Comparison of ENCODE assay signal across 14 cellular contexts in genomic region chr4:80730158-80730557, GRCh38.
A peak's percentile ranks its signal among the peaks of the same experiment; 100 is the strongest.
DNase-seq lines count a peak whose midpoint lies in the region; ATAC-seq and TF ChIP-seq lines count a peak whose summit lies in the region.
"Had no signal": no experiment of that assay in that cellular context is flagged by ENCODE, and none has a peak within 500 bp of the region (broad histone marks: within the 10 kb centered on the region; RNA-seq: fewer than 3 reads in every experiment).

No MANE protein-coding gene starts in this region.

- no peaks in the 10 kb centered on the region for H3K9me3 Mint-ChIP-seq in stimulated activated memory B cell treated with anti-CD40 and anti-IgM and Interleukin-4, amounts not matched to agents 10 μg/mL and 1 μg/mL and 100 μg/mL, for 72 hours

- no peaks in the 10 kb centered on the region for H3K9me3 ChIP-seq in HEK293 (ENCODE audit: control insufficient read depth, insufficient read depth, low read depth, low read length)
- H3K9me3 ChIP-seq: Caco-2, HAP-1 had no signal

- POLR2A ChIA-PET in HEK293 (lab: Yijun Ruan, JAX) = interaction anchor here (0.6 kb wide), 1 partner anchor 19 kb away, joined by 3 read pairs; no protein-coding TSS in a partner anchor

- H3K4me1 Mint-ChIP-seq in stimulated activated memory B cell treated with anti-CD40 and anti-IgM and Interleukin-4, amounts not matched to agents 10 μg/mL and 1 μg/mL and 100 μg/mL, for 72 hours = no peaks in the 10 kb centered on the region
- H3K4me1 Mint-ChIP-seq: CD4-positive, alpha-beta memory T cell had no signal

- in situ Hi-C loops in Caki2 (cut with HindIII; ENCODE audit: low pct_unique_long_range_greater_than_20kb, low sequenced_read_pairs) = no loop called here

- peak; percentile 51 for DNase-seq in Caki2 (ENCODE audit: low read depth)
- peak; percentile 6 for DNase-seq in epithelial cell of proximal tubule (ENCODE audit: low read depth)
- DNase-seq in stimulated activated naive CD4-positive, alpha-beta T cell (lab: John Stamatoyannopoulos, UW) = no peak
- DNase-seq in COLO668 (lab: John Stamatoyannopoulos, UW; ENCODE audit: unreplicated experiment) = no peak
- DNase-seq: C1 segment of cervical spinal cord; Caco-2; CD4-positive, alpha-beta memory T cell; DMS 273 treated with DMSO at 0.1 percent for 48 hours; DND-41; GOT3 had no signal

- ATAC-seq in stimulated activated memory B cell treated with anti-CD40 and anti-IgM and Interleukin-4, amounts not matched to agents 10 μg/mL and 1 μg/mL and 100 μg/mL, for 72 hours = peak; percentile 51
- ATAC-seq in GM21381 (IDR thresholded peaks at IDR 0.05; ENCODE audit: unreplicated experiment) = no peak

- TF ChIP-seq CTCF in HEK293 (tag by site-specific recombination; IDR thresholded peaks at IDR 0.05) = no peak
- no peak for TF ChIP-seq CTCF in epithelial cell of proximal tubule (conservative IDR thresholded peaks at IDR 0.05; ENCODE audit: low read depth, low read length)

- no peaks in the 10 kb centered on the region for H3K36me3 Mint-ChIP-seq in stimulated activated memory B cell treated with anti-CD40 and anti-IgM and Interleukin-4, amounts not matched to agents 10 μg/mL and 1 μg/mL and 100 μg/mL, for 72 hours

- H3K4me3 ChIP-seq in HEK293 (ENCODE audit: low read depth, low read length) = no peak overlapping the region
- H3K4me3 ChIP-seq in epithelial cell of proximal tubule (ENCODE audit: low read depth, low read length) = no peak overlapping the region
- H3K4me3 ChIP-seq: HAP-1 had no signal

- no peaks in the 10 kb centered on the region for H3K27me3 Mint-ChIP-seq in stimulated activated memory B cell treated with anti-CD40 and anti-IgM and Interleukin-4, amounts not matched to agents 10 μg/mL and 1 μg/mL and 100 μg/mL, for 72 hours

- no peak overlapping the region for H3K27ac ChIP-seq in HEK293 (ENCODE audit: extremely low read depth, low read depth, low read length)

- H3K4me1 ChIP-seq in HEK293 (ENCODE audit: control insufficient read depth, insufficient read depth, low read length) = no peaks in the 10 kb centered on the region
- H3K4me1 ChIP-seq: Caco-2, HAP-1 had no signal

- no peaks in the 10 kb centered on the region for H3K36me3 ChIP-seq in HEK293 (ENCODE audit: control insufficient read depth in 2 of 2, insufficient read depth in 1 of 2, low read length in 2 of 2)
- H3K36me3 ChIP-seq: HAP-1 had no signal

- H3K4me3 Mint-ChIP-seq in stimulated activated memory B cell treated with anti-CD40 and anti-IgM and Interleukin-4, amounts not matched to agents 10 μg/mL and 1 μg/mL and 100 μg/mL, for 72 hours = no peak overlapping the region
- H3K4me3 Mint-ChIP-seq: CD4-positive, alpha-beta memory T cell had no signal

- CTCF ChIA-PET in HEK293 (lab: Yijun Ruan, JAX) = no interaction called here

- no peak overlapping the region for H3K27ac Mint-ChIP-seq in stimulated activated memory B cell treated with anti-CD40 and anti-IgM and Interleukin-4, amounts not matched to agents 10 μg/mL and 1 μg/mL and 100 μg/mL, for 72 hours

TF ChIP-seq in HEK293, 187 proteins besides CTCF, POLR2A, EP300 and RAD21:
- no peak for TF ChIP-seq ZNF112 (tag by site-specific recombination; IDR thresholded peaks at IDR 0.05)
- TF ChIP-seq ZSCAN4 (tag by site-specific recombination; IDR thresholded peaks at IDR 0.05) = 0 out of 2 replicates have a peak, but pooled peaks have one; percentile 28

Comparison
In these comparisons a context has a peak if more than half of its experiments do, and no peak if none do; other contexts are left out.
1. DNase-seq: peak in Caki2 (single experiment) and epithelial cell of proximal tubule (single experiment); none in stimulated activated naive CD4-positive, alpha-beta T cell (0 of 6) and COLO668 (single experiment).